Comparison of ENCODE assay signal across 8 cellular contexts in genomic region chr10:124992462-124993344, GRCh38. TPM values are rescaled to one million over a fixed set of nuclear protein-coding genes. Genes with fewer than 3 reads are reported as not detected.
DNase-seq lines count a peak whose midpoint lies in the region; ATAC-seq, FAIRE-seq and TF ChIP-seq lines count a peak whose summit lies in the region.

No MANE protein-coding gene starts in this region.

- FAIRE-seq in A549 (lab: Jason Lieb, UNC): no peak
- peak; percentile 25 for FAIRE-seq in G401.6 (lab: Jason Lieb, UNC)

- no peak for TF ChIP-seq EP300 in A549 (IDR thresholded peaks at IDR 0.05)

- no peak overlapping the region for H3K27ac ChIP-seq in A549
- H3K27ac ChIP-seq in HL-60 (replicated peaks): no peak overlapping the region
- no peak overlapping the region for H3K27ac ChIP-seq in SJCRH30

- no peak overlapping the region for H3K4me2 ChIP-seq in A549

- WGBS in A549 (ENCODE audit: missing lambda C conversion rate): 75% methylated on average over 20 of the region's 20 CpGs

- DNase-seq in A549 (ENCODE audit: low read depth in 1 of 2, low spot score in 1 of 2): peak in 1 of 2 experiments; percentile 70
- DNase-seq in HL-60 (ENCODE audit: low read depth in 1 of 2, low spot score in 1 of 2): peak; percentile 29 to 63
- DNase-seq in SJCRH30: peak; percentile 60 to 76
- DNase-seq in epithelial cell of proximal tubule (ENCODE audit: low read depth): no peak
- DNase-seq in midbrain (lab: John Stamatoyannopoulos, UW): peak; percentile 89
- DNase-seq in T-helper 9 cell: no peak

- no peaks in the 10 kb centered on the region for H3K27me3 ChIP-seq in HL-60 (ENCODE audit: insufficient read depth, poor library complexity, severe bottlenecking)
- no peaks in the 10 kb centered on the region for H3K27me3 ChIP-seq in SJCRH30

- ATAC-seq in A549: peak; percentile 45 to 82; a peak in 3 of 6 replicates
- no peak for ATAC-seq in HG02840 (IDR thresholded peaks at IDR 0.05; ENCODE audit: low FRiP score, unreplicated experiment)

- CTCF ChIA-PET in A549 (lab: Yijun Ruan, JAX): interaction anchor here (0.6 to 3.8 kb wide), 21 partner anchors 8 to 651 kb away, joined by 3 to 18 read pairs (median 5); no protein-coding TSS in a partner anchor

- no peak for TF ChIP-seq POLR2A in A549 (IDR thresholded peaks at IDR 0.05; ENCODE audit: low read length)

- POLR2A ChIA-PET in A549 (lab: Yijun Ruan, JAX): interaction anchor here (0.7 kb wide), 1 partner anchor 727 kb away, joined by 3 read pairs; the partner anchor contains the start of gene EDRF1

- no peaks in the 10 kb centered on the region for H3K9me3 ChIP-seq in A549
- no peaks in the 10 kb centered on the region for H3K9me3 ChIP-seq in SJCRH30 (replicated peaks)

- H3K4me3 ChIP-seq in A549 (no peak overlapping the region), HL-60 (replicated peaks; ENCODE audit: insufficient read depth, low read length) (no peak overlapping the region), SJCRH30 (no peak overlapping the region), epithelial cell of proximal tubule (ENCODE audit: low read depth, low read length) (no peak overlapping the region)

- peaks cover 44% of the 10 kb centered on the region for H3K36me3 ChIP-seq in SJCRH30

- no peaks in the 10 kb centered on the region for H3K4me1 ChIP-seq in A549
- H3K4me1 ChIP-seq in SJCRH30: no peaks in the 10 kb centered on the region

- TF ChIP-seq CTCF in A549 (IDR thresholded peaks at IDR 0.05): peak; percentile 57
- TF ChIP-seq CTCF in HL-60 (IDR thresholded peaks at IDR 0.05; ENCODE audit: insufficient read depth, low read length): no peak
- TF ChIP-seq CTCF in epithelial cell of proximal tubule (conservative IDR thresholded peaks at IDR 0.05; ENCODE audit: low read depth, low read length): peak; percentile 60

- TF ChIP-seq RAD21 in A549 (conservative IDR thresholded peaks at IDR 0.05 in 1 of 2, IDR thresholded peaks at IDR 0.05 in 1 of 2): peak; percentile 57 to 58

TF ChIP-seq in A549, 52 proteins besides CTCF, POLR2A, EP300 and RAD21:
- no peak for TF ChIP-seq ATOH8 (CRISPR knock-in tag; IDR thresholded peaks at IDR 0.05; ENCODE audit: low read depth)
- peak; percentile 35; the same call in 1 of the 3 replicates for TF ChIP-seq SMC3 (IDR thresholded peaks at IDR 0.05)
- TF ChIP-seq MAZ (IDR thresholded peaks at IDR 0.05; ENCODE audit: borderline replicate concordance, low read depth, low read length): no peak
- no peak for TF ChIP-seq NR3C1 (IDR thresholded peaks at IDR 0.05)
- no peak for TF ChIP-seq ZSCAN20 (CRISPR knock-in tag; IDR thresholded peaks at IDR 0.05)
- TF ChIP-seq MYC (IDR thresholded peaks at IDR 0.05; ENCODE audit: borderline replicate concordance, low read length): no peak
- TF ChIP-seq CEBPB (IDR thresholded peaks at IDR 0.05): no peak
- TF ChIP-seq E2F6 (IDR thresholded peaks at IDR 0.05; ENCODE audit: borderline replicate concordance, low read depth): no peak
- TF ChIP-seq ZC3H11A (IDR thresholded peaks at IDR 0.05): no peak
- no peak for TF ChIP-seq ZNF302 (CRISPR knock-in tag; IDR thresholded peaks at IDR 0.05)
- peak; percentile 56 for TF ChIP-seq MAFK (IDR thresholded peaks at IDR 0.05; ENCODE audit: partially characterized antibody)

RNA-seq across cellular contexts. Expression of gene ZRANB1, which starts 50.8 kb away (rescaled TPM):
- 18.4 and 19.5 TPM in 2 replicates for polyA plus RNA-seq in A549 (2011; rRNA removed)
- 4.2 TPM in 2 replicates for polyA plus RNA-seq in A549 (2012; cell fraction: cytosol; rRNA removed)
- polyA plus RNA-seq in A549 (2012; cell fraction: nucleus; rRNA removed): 2.0 and 3.3 TPM in 2 replicates
- polyA plus RNA-seq in A549 (2017; fragmentation: RNase III; extraction: RNeasy Plus Mini Kit Qiagen cat#74134 plus additional on column Dnase treatment): 7.2 to 8.0 TPM (median 7.9 TPM) in 3 replicates
- 16.3 and 18.0 TPM in 2 replicates for polyA minus RNA-seq in A549 (2011; rRNA and poly(A)+ RNA removed)
- 29.1 and 29.3 TPM in 2 replicates for total RNA-seq in SJCRH30 (2014; rRNA removed; shearing (Covaris generic))
- 12.0 and 13.9 TPM in 2 replicates for total RNA-seq in epithelial cell of proximal tubule

Comparison
In these comparisons a context has a peak if more than half of its experiments do, and no peak if none do; other contexts are left out.
1. DNase-seq: peak in HL-60 (2 of 2), SJCRH30 (2 of 2) and midbrain (single experiment); none in epithelial cell of proximal tubule (single experiment) and T-helper 9 cell (single experiment).